1 cellular context compared by ENCODE assay signal in genomic region chr2:64065516-64065915, GRCh38.
TF ChIP-seq lines count a peak whose summit lies in the region.

No MANE protein-coding gene starts in this region.

TF ChIP-seq in IMR-90, 13 proteins besides CTCF, POLR2A, EP300 and RAD21 (continued from another document):
- TF ChIP-seq MAZ (IDR thresholded peaks at IDR 0.05; ENCODE audit: borderline replicate concordance, low read depth, low read length), result no peak
- no peak for TF ChIP-seq USF2 (IDR thresholded peaks at IDR 0.05; ENCODE audit: low read depth, low read length)
- TF ChIP-seq NFE2L2 (IDR thresholded peaks at IDR 0.05; ENCODE audit: low read depth, low read length), result no peak
- no peak for TF ChIP-seq CHD1 (IDR thresholded peaks at IDR 0.05; ENCODE audit: low read depth, low read length)
- no peak for TF ChIP-seq ELK1 (IDR thresholded peaks at IDR 0.05; ENCODE audit: borderline replicate concordance, low read depth, low read length)
- no peak for TF ChIP-seq RFX5 (IDR thresholded peaks at IDR 0.05; ENCODE audit: low read depth, low read length)
- TF ChIP-seq CEBPB (IDR thresholded peaks at IDR 0.05; ENCODE audit: low read depth, low read length), result no peak
- TF ChIP-seq SMC3 (IDR thresholded peaks at IDR 0.05; ENCODE audit: low read depth, low read length), result no peak
- TF ChIP-seq RCOR1 (IDR thresholded peaks at IDR 0.05; ENCODE audit: insufficient replicate concordance, low read length), result no peak
